In genomic region chrX:44904542-44905115, GRCh38 we compare ENCODE assay signal across 13 cellular contexts. TPM values are rescaled to one million over a fixed set of nuclear protein-coding genes. Genes with fewer than 3 reads are reported as not detected.
DNase-seq lines count a peak whose midpoint lies in the region; ATAC-seq and TF ChIP-seq lines count a peak whose summit lies in the region.
"Had no signal": no experiment of that assay in that cellular context is flagged by ENCODE, and none has a peak within 500 bp of the region (broad histone marks: within the 10 kb centered on the region; RNA-seq: fewer than 3 reads in every experiment).

No MANE protein-coding gene starts in this region.

- DNase-seq in activated CD4-positive, alpha-beta memory T cell treated with anti-CD3 and anti-CD28 coated beads for 36 hours = no peak
- DNase-seq in activated CD4-positive, alpha-beta memory T cell treated with anti-CD3 and anti-CD28 coated beads, Interleukin-2, amount 10 ng/mL, durations not matched to agents 7 days and 5 days = no peak
- no peak for DNase-seq in PC-3
- no peak for DNase-seq in fibroblast of mammary gland (ENCODE audit: low read depth)
- DNase-seq in pons (ENCODE audit: low spot score) = peak; percentile 28
- no peak for DNase-seq in ascending aorta (ENCODE audit: low spot score in 2 of 2)
- DNase-seq in NCI-H2029 (lab: John Stamatoyannopoulos, UW) = no peak
- DNase-seq in activated CD4-positive, CD25-positive, alpha-beta regulatory T cell (lab: John Stamatoyannopoulos, UW) = no peak
- DNase-seq: caudate nucleus; CD8-positive, alpha-beta T cell had no signal

- H3K4me3 Mint-ChIP-seq in activated CD4-positive, alpha-beta memory T cell treated with anti-CD3 and anti-CD28 coated beads for 36 hours = no peak overlapping the region
- H3K4me3 Mint-ChIP-seq in activated CD4-positive, alpha-beta memory T cell treated with anti-CD3 and anti-CD28 coated beads, Interleukin-2, amount 10 ng/mL, durations not matched to agents 7 days and 5 days = no peak overlapping the region
- H3K4me3 Mint-ChIP-seq: CD8-positive, alpha-beta T cell had no signal

- intact Hi-C loops in activated CD4-positive, alpha-beta memory T cell treated with anti-CD3 and anti-CD28 coated beads for 36 hours (cut with micrococcal nuclease) = loop anchor here (10.0 kb wide), 1 partner anchor 90 kb away; no protein-coding TSS in a partner anchor
- intact Hi-C loops in PC-3 (cut with micrococcal nuclease) = no loop called here
- intact Hi-C loops in ascending aorta (cut with DNase I) = no loop called here

- H3K36me3 ChIP-seq in PC-3 (ENCODE audit: low read depth, low read length) (peaks cover 6% of the 10 kb centered on the region), ascending aorta (no peaks in the 10 kb centered on the region)
- H3K36me3 ChIP-seq: prostate gland, vagina had no signal

- peak overlapping the region; percentile 8 for H3K27ac Mint-ChIP-seq in activated CD4-positive, alpha-beta memory T cell treated with anti-CD3 and anti-CD28 coated beads for 36 hours
- H3K27ac Mint-ChIP-seq in activated CD4-positive, alpha-beta memory T cell treated with anti-CD3 and anti-CD28 coated beads, Interleukin-2, amount 10 ng/mL, durations not matched to agents 7 days and 5 days = no peak overlapping the region
- H3K27ac Mint-ChIP-seq: CD8-positive, alpha-beta T cell had no signal

- peaks cover 7% of the 10 kb centered on the region for H3K9me3 Mint-ChIP-seq in activated CD4-positive, alpha-beta memory T cell treated with anti-CD3 and anti-CD28 coated beads for 36 hours
- H3K9me3 Mint-ChIP-seq in activated CD4-positive, alpha-beta memory T cell treated with anti-CD3 and anti-CD28 coated beads, Interleukin-2, amount 10 ng/mL, durations not matched to agents 7 days and 5 days = peaks cover 8% of the 10 kb centered on the region

- CTCF ChIA-PET in activated CD4-positive, alpha-beta memory T cell treated with anti-CD3 and anti-CD28 coated beads for 36 hours (lab: Charles Lee) = no interaction called here
- CTCF ChIA-PET in activated CD4-positive, alpha-beta memory T cell treated with anti-CD3 and anti-CD28 coated beads, Interleukin-2, amount 10 ng/mL, durations not matched to agents 7 days and 5 days (lab: Charles Lee) = no interaction called here
- CTCF ChIA-PET in PC-3 (lab: Charles Lee) = no interaction called here

- peaks cover 61% of the 10 kb centered on the region for H3K4me1 Mint-ChIP-seq in activated CD4-positive, alpha-beta memory T cell treated with anti-CD3 and anti-CD28 coated beads for 36 hours (ENCODE audit: low read depth)
- H3K4me1 Mint-ChIP-seq in activated CD4-positive, alpha-beta memory T cell treated with anti-CD3 and anti-CD28 coated beads, Interleukin-2, amount 10 ng/mL, durations not matched to agents 7 days and 5 days = peaks cover 46% of the 10 kb centered on the region

- no TSS peak for BruUV-seq in PC-3 (replicated peaks; lab: Mats Ljungman, UMichigan)

- H3K4me3 ChIP-seq in PC-3 (ENCODE audit: low read length) = no peak overlapping the region
- H3K4me3 ChIP-seq in fibroblast of mammary gland (ENCODE audit: control insufficient read depth, low read depth, low read length) = no peak overlapping the region
- no peak overlapping the region for H3K4me3 ChIP-seq in ascending aorta
- H3K4me3 ChIP-seq: prostate gland, vagina had no signal

- H3F3A ChIP-seq in PC-3 (ENCODE audit: low read length, unreplicated experiment) = peaks cover 3% of the 10 kb centered on the region

- H3K4me1 ChIP-seq in PC-3 (ENCODE audit: insufficient read depth, low read length) = peaks cover 12% of the 10 kb centered on the region
- peaks cover 12 to 22% of the 10 kb centered on the region in 2 donors for H3K4me1 ChIP-seq in ascending aorta
- H3K4me1 ChIP-seq: prostate gland had no signal

- no peak overlapping the region; the same call in 1 of the 2 replicates for H3K4me2 ChIP-seq in PC-3 (ENCODE audit: low read length)

- H3K27me3 ChIP-seq in PC-3 (ENCODE audit: low read length) (no peaks in the 10 kb centered on the region), ascending aorta (no peaks in the 10 kb centered on the region)
- H3K27me3 ChIP-seq: vagina had no signal

- H3K27ac ChIP-seq in PC-3 (ENCODE audit: low read length) (no peak overlapping the region), ascending aorta (no peak overlapping the region)
- H3K27ac ChIP-seq: prostate gland, RWPE1, vagina had no signal

- no peak overlapping the region for H3K9ac ChIP-seq in PC-3 (ENCODE audit: low read length)

- ATAC-seq in PC-3 = no peak
- ATAC-seq: CD8-positive, alpha-beta T cell had no signal

- H4K20me1 ChIP-seq in PC-3 (ENCODE audit: low read length) = peaks cover 43% of the 10 kb centered on the region

- H2AFZ ChIP-seq in PC-3 (ENCODE audit: low read length) = no peak overlapping the region

- no peaks in the 10 kb centered on the region for H3K9me2 ChIP-seq in PC-3 (replicated peaks; ENCODE audit: low read length)

- POLR2A ChIA-PET in activated CD4-positive, alpha-beta memory T cell treated with anti-CD3 and anti-CD28 coated beads for 36 hours (lab: Charles Lee) = interaction anchor here (1.1 kb wide), 1 partner anchor 9 kb away, joined by 3 read pairs; no protein-coding TSS in a partner anchor
- POLR2A ChIA-PET in activated CD4-positive, alpha-beta memory T cell treated with anti-CD3 and anti-CD28 coated beads, Interleukin-2, amount 10 ng/mL, durations not matched to agents 7 days and 5 days (lab: Charles Lee) = interaction anchor here (1.5 to 1.9 kb wide), 2 partner anchors 31 to 33 kb away, joined by 3 to 4 read pairs; no protein-coding TSS in a partner anchor
- POLR2A ChIA-PET in PC-3 (lab: Charles Lee; ENCODE audit: unreplicated experiment) = no interaction called here

- TF ChIP-seq CTCF in PC-3 (conservative IDR thresholded peaks at IDR 0.05; ENCODE audit: low read depth, low read length) (peak; percentile 43), fibroblast of mammary gland (conservative IDR thresholded peaks at IDR 0.05; ENCODE audit: control insufficient read depth, insufficient read depth, low read depth, low read length) (peak; percentile 34), ascending aorta (IDR thresholded peaks at IDR 0.05) (no peak)

- H3K9me3 ChIP-seq in PC-3 (ENCODE audit: low read length) = no peaks in the 10 kb centered on the region
- peaks cover 0 to 7% of the 10 kb centered on the region in 2 donors for H3K9me3 ChIP-seq in ascending aorta
- H3K9me3 ChIP-seq: prostate gland, vagina had no signal

- H3K27me3 Mint-ChIP-seq in activated CD4-positive, alpha-beta memory T cell treated with anti-CD3 and anti-CD28 coated beads for 36 hours = no peaks in the 10 kb centered on the region
- H3K27me3 Mint-ChIP-seq in activated CD4-positive, alpha-beta memory T cell treated with anti-CD3 and anti-CD28 coated beads, Interleukin-2, amount 10 ng/mL, durations not matched to agents 7 days and 5 days = no peaks in the 10 kb centered on the region

- H3K79me2 ChIP-seq in PC-3 (ENCODE audit: low read length) = peaks cover 100% of the 10 kb centered on the region

- H3K36me3 Mint-ChIP-seq in activated CD4-positive, alpha-beta memory T cell treated with anti-CD3 and anti-CD28 coated beads for 36 hours = peaks cover 4% of the 10 kb centered on the region
- peaks cover 15% of the 10 kb centered on the region for H3K36me3 Mint-ChIP-seq in activated CD4-positive, alpha-beta memory T cell treated with anti-CD3 and anti-CD28 coated beads, Interleukin-2, amount 10 ng/mL, durations not matched to agents 7 days and 5 days (ENCODE audit: low read depth)

RNA-seq across cellular contexts. Expression of gene KDM6A, which starts 31.6 kb away (rescaled TPM):
- total RNA-seq in activated CD4-positive, alpha-beta memory T cell treated with anti-CD3 and anti-CD28 coated beads for 36 hours = 10 to 100 TPM; 20.9 to 21.5 TPM
- total RNA-seq in activated CD4-positive, alpha-beta memory T cell treated with anti-CD3 and anti-CD28 coated beads, Interleukin-2, amount 10 ng/mL, durations not matched to agents 7 days and 5 days = 10 to 100 TPM; 27.2 to 28.0 TPM
- total RNA-seq in PC-3 (2014; rRNA removed) (27.2 and 31.3 TPM in 2 replicates), ascending aorta (16.3 TPM)

Comparison
In these comparisons a context has a peak if more than half of its experiments do, and no peak if none do; other contexts are left out.
1. CTCF ChIP-seq: peak in PC-3 (single experiment) and fibroblast of mammary gland (single experiment); none in ascending aorta (0 of 3).